In genomic region chr3:90184861-90185260, GRCh38 we compare ENCODE assay signal across 13 cellular contexts.
DNase-seq lines count a peak whose midpoint lies in the region; ATAC-seq, FAIRE-seq and TF ChIP-seq lines count a peak whose summit lies in the region.
"Had no signal": no experiment of that assay in that cellular context is flagged by ENCODE, and none has a peak within 500 bp of the region (broad histone marks: within the 10 kb centered on the region; RNA-seq: fewer than 3 reads in every experiment).

No MANE protein-coding gene starts in this region.

- no peak overlapping the region for H3K4me3 ChIP-seq in ACC112 (ENCODE audit: low read depth, low read length)
- no peak overlapping the region for H3K4me3 ChIP-seq in bronchial epithelial cell (ENCODE audit: low read depth, low read length)
- no peak overlapping the region for H3K4me3 ChIP-seq in keratinocyte (ENCODE audit: control insufficient read depth in 2 of 3, extremely low read depth in 1 of 3, insufficient read depth in 2 of 3, low read depth in 1 of 3, low read length in 3 of 3)
- no peak overlapping the region for H3K4me3 ChIP-seq in Karpas-422 (ENCODE audit: low read length)
- H3K4me3 ChIP-seq: ovary had no signal

- H3K4me1 Mint-ChIP-seq in activated naive CD4-positive, alpha-beta T cell treated with anti-CD3 and anti-CD28 coated beads for 36 hours (ENCODE audit: low read depth) = no peaks in the 10 kb centered on the region

- H3K9me2 ChIP-seq in Karpas-422 (replicated peaks; ENCODE audit: insufficient read depth, low read length) = no peaks in the 10 kb centered on the region

- TF ChIP-seq CTCF in bronchial epithelial cell (IDR thresholded peaks at IDR 0.05; ENCODE audit: insufficient read depth, low read length, severe bottlenecking) = no peak
- TF ChIP-seq CTCF in keratinocyte (optimal IDR thresholded peaks at IDR 0.05 in 1 of 3, IDR thresholded peaks at IDR 0.05 in 1 of 3, conservative IDR thresholded peaks at IDR 0.05 in 1 of 3; ENCODE audit: extremely low read depth in 1 of 3, insufficient read depth in 2 of 3, low read length in 3 of 3) = no peak

- no peaks in the 10 kb centered on the region for H3K36me3 Mint-ChIP-seq in activated naive CD4-positive, alpha-beta T cell treated with anti-CD3 and anti-CD28 coated beads for 36 hours (ENCODE audit: low read depth)

- H3K36me3 ChIP-seq in ACC112 (ENCODE audit: insufficient read depth, low read length) (no peaks in the 10 kb centered on the region), bronchial epithelial cell (ENCODE audit: control insufficient read depth, insufficient read depth, low read length) (no peaks in the 10 kb centered on the region), keratinocyte (ENCODE audit: control insufficient read depth in 2 of 2, extremely low read depth in 1 of 2, insufficient read depth in 2 of 2, low read length in 2 of 2) (no peaks in the 10 kb centered on the region), Karpas-422 (ENCODE audit: insufficient read depth, low read length) (no peaks in the 10 kb centered on the region)
- H3K36me3 ChIP-seq: ovary had no signal

- H3K27ac ChIP-seq in ACC112 (ENCODE audit: low read depth, low read length) (peak overlapping the region; percentile 61), keratinocyte (ENCODE audit: control insufficient read depth, insufficient read depth, low read length) (no peak overlapping the region), Karpas-422 (ENCODE audit: low read length) (no peak overlapping the region)
- H3K27ac ChIP-seq: ovary had no signal

- peaks cover 1% of the 10 kb centered on the region for H3K9me3 Mint-ChIP-seq in activated naive CD4-positive, alpha-beta T cell treated with anti-CD3 and anti-CD28 coated beads for 36 hours

- H3K79me2 ChIP-seq in ACC112 (ENCODE audit: control insufficient read depth, insufficient read depth, low read length, unreplicated experiment) = no peaks in the 10 kb centered on the region
- H3K79me2 ChIP-seq in keratinocyte (ENCODE audit: control insufficient read depth, insufficient read depth, low read length) = no peaks in the 10 kb centered on the region
- H3K79me2 ChIP-seq in Karpas-422 (ENCODE audit: low read length) = no peaks in the 10 kb centered on the region

- no peak overlapping the region for H3K9ac ChIP-seq in keratinocyte (ENCODE audit: control insufficient read depth, extremely low read depth, insufficient read depth, low read length)
- H3K9ac ChIP-seq in Karpas-422 (ENCODE audit: low read length) = no peak overlapping the region

- H2AFZ ChIP-seq in ACC112 (ENCODE audit: low read length, unreplicated experiment) (no peak overlapping the region), keratinocyte (ENCODE audit: control insufficient read depth, low read length) (no peak overlapping the region), Karpas-422 (ENCODE audit: low read length) (no peak overlapping the region)

- ATAC-seq in HG02852 (IDR thresholded peaks at IDR 0.05; ENCODE audit: unreplicated experiment) = no peak
- ATAC-seq: activated T-cell treated with anti-CD3 and anti-CD28 coated beads, Interleukin-2, amount 50 U/mL, for 72 hours; effector memory CD8-positive, alpha-beta T cell had no signal

- H3K4me1 ChIP-seq in ACC112 (ENCODE audit: control insufficient read depth, insufficient read depth, low read length, unreplicated experiment) (peaks cover 23% of the 10 kb centered on the region), keratinocyte (ENCODE audit: control insufficient read depth, extremely low read depth, insufficient read depth, low read length) (no peaks in the 10 kb centered on the region), Karpas-422 (ENCODE audit: low read length) (no peaks in the 10 kb centered on the region)

- H3K4me2 ChIP-seq in keratinocyte (ENCODE audit: control insufficient read depth, extremely low read depth, insufficient read depth, low read depth, low read length) (no peak overlapping the region), Karpas-422 (ENCODE audit: low read depth, low read length, poor library complexity, severe bottlenecking) (no peak overlapping the region)

- H3K4me3 Mint-ChIP-seq in activated naive CD4-positive, alpha-beta T cell treated with anti-CD3 and anti-CD28 coated beads for 36 hours = no peak overlapping the region
- H3K4me3 Mint-ChIP-seq: activated T-cell treated with anti-CD3 and anti-CD28 coated beads, Interleukin-2, amount 50 U/mL, for 72 hours; effector memory CD8-positive, alpha-beta T cell had no signal

- H3K9me1 ChIP-seq in keratinocyte (ENCODE audit: control insufficient read depth, extremely low read depth, insufficient read depth, low read length) = no peaks in the 10 kb centered on the region

- no peak overlapping the region for H3K27ac Mint-ChIP-seq in activated naive CD4-positive, alpha-beta T cell treated with anti-CD3 and anti-CD28 coated beads for 36 hours
- H3K27ac Mint-ChIP-seq: activated T-cell treated with anti-CD3 and anti-CD28 coated beads, Interleukin-2, amount 50 U/mL, for 72 hours; effector memory CD8-positive, alpha-beta T cell had no signal

- dilution Hi-C loops in keratinocyte (cut with MboI; ENCODE audit: extremely low pct_ligation_motif_present, low sequenced_read_pairs) = no loop called here

- intact Hi-C loops in activated naive CD4-positive, alpha-beta T cell treated with anti-CD3 and anti-CD28 coated beads for 36 hours (cut with micrococcal nuclease) = loop anchor here (10.0 kb wide), 1 partner anchor 1080 kb away; the partner anchor contains the start of gene EPHA3

- FAIRE-seq in bronchial epithelial cell (lab: Jason Lieb, UNC) = peak; percentile 80
- FAIRE-seq in keratinocyte (lab: Jason Lieb, UNC) = peak; percentile 43

- peak; percentile 34 for DNase-seq in M059J (ENCODE audit: low read depth)
- DNase-seq in bronchial epithelial cell (ENCODE audit: low read depth) = peak; percentile 40
- no peak for DNase-seq in keratinocyte (ENCODE audit: low read depth, low spot score)
- DNase-seq in NCI-H1694 (lab: John Stamatoyannopoulos, UW) = no peak
- no peak for DNase-seq in Karpas-422
- no peak for DNase-seq in activated naive CD4-positive, alpha-beta T cell treated with anti-CD3 and anti-CD28 coated beads for 36 hours
- DNase-seq: activated CD4-positive, alpha-beta T cell treated with anti-CD3 and anti-CD28 coated beads for 4 hours; activated T-cell treated with anti-CD3 and anti-CD28 coated beads, Interleukin-2, amount 50 U/mL, for 72 hours; DMS 273 treated with DMSO at 0.1 percent for 48 hours; effector memory CD8-positive, alpha-beta T cell; ovary had no signal

- H3K9me3 ChIP-seq in keratinocyte (ENCODE audit: control insufficient read depth, low read depth, low read length) (no peaks in the 10 kb centered on the region), Karpas-422 (ENCODE audit: low read length) (no peaks in the 10 kb centered on the region)
- H3K9me3 ChIP-seq: ovary had no signal

- H4K20me1 ChIP-seq in keratinocyte (ENCODE audit: control insufficient read depth, extremely low read depth, insufficient read depth, low read length) (no peaks in the 10 kb centered on the region), Karpas-422 (ENCODE audit: insufficient read depth, low read depth, low read length) (no peaks in the 10 kb centered on the region)

- no peaks in the 10 kb centered on the region for H3K27me3 Mint-ChIP-seq in activated naive CD4-positive, alpha-beta T cell treated with anti-CD3 and anti-CD28 coated beads for 36 hours (ENCODE audit: low read depth)
- H3K27me3 Mint-ChIP-seq: effector memory CD8-positive, alpha-beta T cell had no signal

- CTCF ChIA-PET in activated naive CD4-positive, alpha-beta T cell treated with anti-CD3 and anti-CD28 coated beads for 36 hours (lab: Charles Lee) = no interaction called here

- H3K27me3 ChIP-seq in ACC112 (ENCODE audit: insufficient read depth, low read length) = no peaks in the 10 kb centered on the region
- no peaks in the 10 kb centered on the region for H3K27me3 ChIP-seq in bronchial epithelial cell (ENCODE audit: control insufficient read depth, insufficient read depth, low read length)
- H3K27me3 ChIP-seq in keratinocyte (ENCODE audit: control insufficient read depth, extremely low read depth, insufficient read depth, low read length) = no peaks in the 10 kb centered on the region
- no peaks in the 10 kb centered on the region for H3K27me3 ChIP-seq in Karpas-422 (ENCODE audit: low read length)
- H3K27me3 ChIP-seq: ovary had no signal

Comparison
In these comparisons a context has a peak if more than half of its experiments do, and no peak if none do; other contexts are left out.
1. DNase-seq: peak in M059J (single experiment) and bronchial epithelial cell (single experiment); none in keratinocyte (single experiment), NCI-H1694 (single experiment), Karpas-422 (single experiment) and activated naive CD4-positive, alpha-beta T cell treated with anti-CD3 and anti-CD28 coated beads for 36 hours (single experiment).